10 cellular contexts compared by ENCODE assay signal in the genomic region with DNA sequence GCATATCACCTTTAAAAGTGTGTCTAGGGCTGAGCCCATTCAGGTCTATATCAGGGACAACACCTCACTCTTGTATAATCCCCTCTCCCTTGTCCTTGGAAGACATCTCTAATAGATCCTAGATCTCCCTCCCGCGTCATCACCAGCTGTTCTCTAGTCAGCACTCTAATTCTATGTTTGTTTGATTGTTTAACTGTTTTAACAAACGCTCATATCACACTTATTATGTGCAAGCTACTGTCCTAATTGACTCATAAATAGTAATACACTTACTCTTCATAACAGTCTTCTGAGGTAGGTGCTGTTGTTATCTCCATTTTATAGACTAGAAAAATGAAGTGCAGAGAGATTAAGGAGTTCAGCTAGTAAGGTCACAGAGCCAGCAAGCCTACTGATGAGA. TPM values are rescaled to one million over a fixed set of nuclear protein-coding genes. Genes with fewer than 3 reads are reported as not detected.
DNase-seq lines count a peak whose midpoint lies in the region; ATAC-seq and TF ChIP-seq lines count a peak whose summit lies in the region.
"Had no signal": no experiment of that assay in that cellular context is flagged by ENCODE, and none has a peak within 500 bp of the region (broad histone marks: within the 10 kb centered on the region; RNA-seq: fewer than 3 reads in every experiment).

No MANE protein-coding gene starts in this region.

- H3K27ac ChIP-seq in fibroblast of lung (ENCODE audit: insufficient read depth, low read length) = no peak overlapping the region
- no peak overlapping the region for H3K27ac ChIP-seq in uterus
- no peak overlapping the region for H3K27ac ChIP-seq in RWPE1
- H3K27ac ChIP-seq: SJCRH30 had no signal

- CTCF ChIA-PET in HEK293T (lab: Yijun Ruan, JAX) = interaction anchor here (0.6 to 3.7 kb wide), 7 partner anchors 9 to 300 kb away, joined by 3 to 31 read pairs (median 4); no protein-coding TSS in a partner anchor
- CTCF ChIA-PET in RWPE1 (lab: Yijun Ruan, JAX) = interaction anchor here (0.8 to 1.5 kb wide), 10 partner anchors 9 to 1954 kb away, joined by 3 to 17 read pairs (median 4); no protein-coding TSS in a partner anchor

- H3K36me3 ChIP-seq in fibroblast of lung (ENCODE audit: control insufficient read depth, insufficient read depth, low read length) (no peaks in the 10 kb centered on the region), uterus (no peaks in the 10 kb centered on the region)
- H3K36me3 ChIP-seq: SJCRH30 had no signal

- POLR2A ChIA-PET in HEK293T (lab: Yijun Ruan, JAX) = no interaction called here
- POLR2A ChIA-PET in RWPE1 (lab: Yijun Ruan, JAX; ENCODE audit: low non-redundant PET) = no interaction called here

- peak; percentile 20 for ATAC-seq in GM18519 (IDR thresholded peaks at IDR 0.05; ENCODE audit: low FRiP score, unreplicated experiment)
- ATAC-seq in GM21423 (IDR thresholded peaks at IDR 0.05; ENCODE audit: unreplicated experiment) = peak; percentile 22
- ATAC-seq in HG03196 (IDR thresholded peaks at IDR 0.05; ENCODE audit: unreplicated experiment) = peak; percentile 22

- no peaks in the 10 kb centered on the region for H3K4me1 ChIP-seq in fibroblast of lung (ENCODE audit: control insufficient read depth, extremely low read depth, insufficient read depth, low read length)
- H3K4me1 ChIP-seq in uterus = no peaks in the 10 kb centered on the region

- no peak for TF ChIP-seq POLR2A in uterus (IDR thresholded peaks at IDR 0.05)

- DNase-seq in fibroblast of lung (ENCODE audit: low read depth in 2 of 2) (no peak), DMS153 treated with DMSO at 0.1 percent for 48 hours (lab: John Stamatoyannopoulos, UW; ENCODE audit: unreplicated experiment) (no peak), uterus (no peak), HEK293T (ENCODE audit: extremely low spot score) (no peak), RWPE1 (ENCODE audit: low spot score) (no peak)

- H2AFZ ChIP-seq in fibroblast of lung (ENCODE audit: low read length) = peak overlapping the region; percentile 25

- intact Hi-C loops in uterus (cut with DNase I; ENCODE audit: low total_unique reads) = no loop called here

- no peak overlapping the region for H3K9ac ChIP-seq in fibroblast of lung (ENCODE audit: insufficient read depth, low read length)

- no peaks in the 10 kb centered on the region for H3K79me2 ChIP-seq in fibroblast of lung (ENCODE audit: control insufficient read depth, insufficient read depth, low read length)

- H3K4me3 ChIP-seq in fibroblast of lung (replicated peaks in 1 of 4; ENCODE audit: control extremely low read depth in 1 of 4, insufficient read depth in 1 of 4, low read depth in 3 of 4, low read length in 4 of 4) = no peak overlapping the region
- no peak overlapping the region for H3K4me3 ChIP-seq in uterus
- H3K4me3 ChIP-seq: SJCRH30 had no signal

- H3K27me3 ChIP-seq in fibroblast of lung (ENCODE audit: control insufficient read depth, insufficient read depth, low read length) = no peaks in the 10 kb centered on the region
- no peaks in the 10 kb centered on the region for H3K27me3 ChIP-seq in uterus
- H3K27me3 ChIP-seq: SJCRH30 had no signal

- no peaks in the 10 kb centered on the region for H4K20me1 ChIP-seq in fibroblast of lung (ENCODE audit: control insufficient read depth, extremely low read depth, insufficient read depth, low read length)

- H3K9me3 ChIP-seq in fibroblast of lung (ENCODE audit: control insufficient read depth, insufficient read depth, low read depth, low read length) = no peaks in the 10 kb centered on the region
- no peaks in the 10 kb centered on the region for H3K9me3 ChIP-seq in uterus
- H3K9me3 ChIP-seq: SJCRH30 had no signal

- no peak for TF ChIP-seq CTCF in fibroblast of lung (conservative IDR thresholded peaks at IDR 0.05 in 1 of 2, IDR thresholded peaks at IDR 0.05 in 1 of 2; ENCODE audit: low read depth in 1 of 2, low read length in 2 of 2)
- TF ChIP-seq CTCF in uterus (IDR thresholded peaks at IDR 0.05) = no peak
- no peak for TF ChIP-seq CTCF in RWPE1 (conservative IDR thresholded peaks at IDR 0.05; ENCODE audit: low read depth)

- no peak overlapping the region for H3K4me2 ChIP-seq in fibroblast of lung (ENCODE audit: extremely low read depth, insufficient read depth, low read length)

TF ChIP-seq in HEK293T, 16 proteins besides CTCF, POLR2A, EP300 and RAD21:
- TF ChIP-seq TARDBP (IDR thresholded peaks at IDR 0.05) (no peak), SP1 (IDR thresholded peaks at IDR 0.05) (no peak), FOXK2 (IDR thresholded peaks at IDR 0.05) (no peak), FOXM1 (IDR thresholded peaks at IDR 0.05; ENCODE audit: borderline replicate concordance) (no peak), L3MBTL2 (conservative IDR thresholded peaks at IDR 0.05) (no peak), BHLHE40 (IDR thresholded peaks at IDR 0.05; ENCODE audit: borderline replicate concordance) (no peak), SUZ12 (IDR thresholded peaks at IDR 0.05) (no peak)

RNA-seq across cellular contexts. Expression of gene ERMN, which starts 1.6 kb away (rescaled TPM):
- total RNA-seq in fibroblast of lung = 0.17 TPM in 1 of 2 replicates, not detected in the other
- polyA plus RNA-seq in fibroblast of lung = not detected in 2 replicates
- 0.03 and 0.07 TPM in 2 replicates for polyA plus RNA-seq in fibroblast of lung (2012)
- not detected in 2 replicates for polyA minus RNA-seq in fibroblast of lung (ENCODE audit: low replicate concordance)
- total RNA-seq in uterus = under 1 TPM in 1 of 4 donors, not detected in 3; 0.12 TPM
- total RNA-seq: H1, SJCRH30 had no signal
